Comparison of ENCODE assay signal across 1 cellular context in genomic region chr1:218350022-218350525, GRCh38.
TF ChIP-seq lines count a peak whose summit lies in the region.

No MANE protein-coding gene starts in this region.

TF ChIP-seq in A549, 52 proteins besides CTCF, POLR2A, EP300 and RAD21 (continued from another document):
- TF ChIP-seq ATOH8 (CRISPR knock-in tag; IDR thresholded peaks at IDR 0.05; ENCODE audit: low read depth) (no peak), EHMT2 (IDR thresholded peaks at IDR 0.05; ENCODE audit: low read depth) (no peak), JUN (IDR thresholded peaks at IDR 0.05) (no peak), TP53 (CRISPR knock-in tag; IDR thresholded peaks at IDR 0.05) (no peak), MAX (IDR thresholded peaks at IDR 0.05) (no peak), ZSCAN20 (CRISPR knock-in tag; IDR thresholded peaks at IDR 0.05) (no peak), ZNF302 (CRISPR knock-in tag; IDR thresholded peaks at IDR 0.05) (no peak), CHD2 (IDR thresholded peaks at IDR 0.05; ENCODE audit: low read length, partially characterized antibody) (no peak)
